In genomic region chr17:50208611-50209061, GRCh38 we compare ENCODE assay signal across 14 cellular contexts. TPM values are rescaled to one million over a fixed set of nuclear protein-coding genes. Genes with fewer than 3 reads are reported as not detected.
DNase-seq lines count a peak whose midpoint lies in the region; ATAC-seq and TF ChIP-seq lines count a peak whose summit lies in the region.
"Had no signal": no experiment of that assay in that cellular context is flagged by ENCODE, and none has a peak within 500 bp of the region (broad histone marks: within the 10 kb centered on the region; RNA-seq: fewer than 3 reads in every experiment).

No MANE protein-coding gene starts in this region.

- no peaks in the 10 kb centered on the region for H4K20me1 ChIP-seq in smooth muscle cell (ENCODE audit: low read depth)

- peaks cover 26% of the 10 kb centered on the region for H3F3A ChIP-seq in smooth muscle cell (ENCODE audit: low read depth)

- no peaks in the 10 kb centered on the region for H3K79me2 ChIP-seq in smooth muscle cell (ENCODE audit: low read depth)

- H3K9ac ChIP-seq in smooth muscle cell (ENCODE audit: low read depth) = peak overlapping the region; percentile 72

- H3K4me2 ChIP-seq in smooth muscle cell = peak overlapping the region; percentile 50

- H3K4me1 ChIP-seq in RWPE2 (ENCODE audit: insufficient read depth, poor library complexity, severe bottlenecking) = peaks cover 16% of the 10 kb centered on the region
- H3K4me1 ChIP-seq in gastroesophageal sphincter = peaks cover 9 to 88% (median 43%) of the 10 kb centered on the region in 3 donors
- H3K4me1 ChIP-seq in smooth muscle cell (ENCODE audit: low read depth) = peaks cover 68% of the 10 kb centered on the region
- H3K4me1 ChIP-seq in psoas muscle = peaks cover 4% of the 10 kb centered on the region

- TF ChIP-seq POLR2A in gastroesophageal sphincter (IDR thresholded peaks at IDR 0.05) = no peak

- no peaks in the 10 kb centered on the region for H3K36me3 ChIP-seq in RWPE2 (ENCODE audit: low read depth)
- no peaks in the 10 kb centered on the region for H3K36me3 ChIP-seq in gastroesophageal sphincter
- H3K36me3 ChIP-seq in smooth muscle cell (ENCODE audit: low read depth) = no peaks in the 10 kb centered on the region
- H3K36me3 ChIP-seq in psoas muscle (ENCODE audit: insufficient read depth in 1 of 2, low read depth in 1 of 2) = no peaks in the 10 kb centered on the region
- H3K36me3 ChIP-seq: gastrocnemius medialis had no signal

- no peak overlapping the region for H2AFZ ChIP-seq in smooth muscle cell (ENCODE audit: low read depth)

- H3K27ac ChIP-seq in RWPE2 (ENCODE audit: poor library complexity, severe bottlenecking) = no peak overlapping the region
- H3K27ac ChIP-seq in gastroesophageal sphincter = peak overlapping the region in 3 of 4 donors; percentile 84 to 91 (median 91)
- H3K27ac ChIP-seq in smooth muscle cell (ENCODE audit: low read depth) = peak overlapping the region; percentile 99
- H3K27ac ChIP-seq in psoas muscle = no peak overlapping the region

- ATAC-seq in RWPE2 (ENCODE audit: low read depth) (no peak), gastroesophageal sphincter (no peak), psoas muscle (no peak), HG03460 (IDR thresholded peaks at IDR 0.05; ENCODE audit: unreplicated experiment) (no peak)

- no peaks in the 10 kb centered on the region for H3K9me3 ChIP-seq in RWPE2 (ENCODE audit: severe bottlenecking)
- no peaks in the 10 kb centered on the region for H3K9me3 ChIP-seq in gastroesophageal sphincter
- H3K9me3 ChIP-seq in smooth muscle cell (replicated peaks; ENCODE audit: low read depth) = no peaks in the 10 kb centered on the region
- no peaks in the 10 kb centered on the region for H3K9me3 ChIP-seq in psoas muscle
- H3K9me3 ChIP-seq: gastrocnemius medialis had no signal

- intact Hi-C loops in psoas muscle (cut with DNase I) = no loop called here

- TF ChIP-seq CTCF in RWPE2 (IDR thresholded peaks at IDR 0.05; ENCODE audit: poor library complexity, severe bottlenecking) = no peak
- TF ChIP-seq CTCF in gastroesophageal sphincter (IDR thresholded peaks at IDR 0.05) = no peak
- TF ChIP-seq CTCF in smooth muscle cell (IDR thresholded peaks at IDR 0.05; ENCODE audit: borderline replicate concordance, insufficient read depth, poor library complexity, severe bottlenecking) = no peak
- TF ChIP-seq CTCF in psoas muscle (IDR thresholded peaks at IDR 0.05) = no peak

- TF ChIP-seq EP300 in gastroesophageal sphincter (IDR thresholded peaks at IDR 0.05) = no peak

- WGBS in gastroesophageal sphincter (ENCODE audit: low coverage in 1 of 2), 2 donors = 39 to 100% methylated on average over 2 to 3 of the region's 3 CpGs
- 22% methylated on average over 3 of the region's 3 CpGs for WGBS in smooth muscle cell (ENCODE audit: low lambda C conversion rate)
- WGBS in psoas muscle, 3 donors = 86 to 90% (median 90%) methylated on average over 3 of the region's 3 CpGs

- H3K4me3 ChIP-seq in RWPE2 (ENCODE audit: severe bottlenecking) = no peak overlapping the region
- no peak overlapping the region for H3K4me3 ChIP-seq in gastroesophageal sphincter
- no peak overlapping the region for H3K4me3 ChIP-seq in smooth muscle cell
- H3K4me3 ChIP-seq in psoas muscle = no peak overlapping the region
- H3K4me3 ChIP-seq: gastrocnemius medialis had no signal

- no peaks in the 10 kb centered on the region for H3K27me3 ChIP-seq in RWPE2 (ENCODE audit: insufficient read depth, poor library complexity, severe bottlenecking)
- H3K27me3 ChIP-seq in gastroesophageal sphincter = peaks cover 4% of the 10 kb centered on the region
- H3K27me3 ChIP-seq in smooth muscle cell (ENCODE audit: low read depth) = no peaks in the 10 kb centered on the region
- peaks cover 0 to 56% (median 9%) of the 10 kb centered on the region in 3 donors for H3K27me3 ChIP-seq in psoas muscle (ENCODE audit: insufficient read depth in 3 of 3, low read length in 2 of 3)

- DNase-seq in ELF-1 (ENCODE audit: low read depth, low spot score) (peak; percentile 67), RWPE2 (ENCODE audit: low spot score) (peak; percentile 42), smooth muscle cell (lab: John Stamatoyannopoulos, UW; ENCODE audit: unreplicated experiment) (no peak), psoas muscle (no peak), NCI-H748 treated with DMSO at 0.1 percent for 48 hours (lab: John Stamatoyannopoulos, UW) (no peak)
- no peak for DNase-seq in activated CD4-positive, alpha-beta T cell treated with anti-CD3 and anti-CD28 coated beads for 4 hours
- DNase-seq: activated CD4-positive, alpha-beta T cell treated with anti-CD3 and anti-CD28 coated beads for 48 hours; gastrocnemius medialis; NCI-H1436 treated with DMSO at 0.1 percent for 48 hours had no signal

RNA-seq across cellular contexts. Expression of gene COL1A1, which starts 7.2 kb away (rescaled TPM):
- total RNA-seq in gastroesophageal sphincter = 10 to 100 TPM; 14.6 to 92.9 (median 69.7) TPM
- 3,848 and 4,141 TPM in 2 replicates for total RNA-seq in smooth muscle cell
- polyA plus RNA-seq in smooth muscle cell = 18,306 and 25,649 TPM in 2 replicates
- total RNA-seq in psoas muscle = 10 to 100 TPM; 10.2 to 46.6 (median 18.7) TPM
- polyA plus RNA-seq in psoas muscle = 1 to 10 TPM; 2.3 to 5.4 (median 3.3) TPM
- polyA plus RNA-seq: CD4-positive, alpha-beta memory T cell had no signal

RNA-seq across cellular contexts. Expression of gene SGCA, which starts 42.8 kb away (rescaled TPM):
- 100 to 1,000 TPM in 2 of 4 donors, 10 to 100 TPM in 2; 58.1 to 145 (median 93.4) TPM for total RNA-seq in gastroesophageal sphincter
- 0.99 TPM in 1 of 2 replicates, not detected in the other for total RNA-seq in smooth muscle cell
- 1.4 and 2.1 TPM in 2 replicates for polyA plus RNA-seq in smooth muscle cell
- 100 to 1,000 TPM; 245 to 291 (median 266) TPM for total RNA-seq in psoas muscle
- 100 to 1,000 TPM; 120 to 254 (median 151) TPM for polyA plus RNA-seq in psoas muscle
- total RNA-seq: CD4-positive, alpha-beta memory T cell; HT1080; pulmonary artery endothelial cell had no signal
- polyA plus RNA-seq: CD4-positive, alpha-beta memory T cell had no signal

RNA-seq across cellular contexts. Expression of gene PPP1R9B, which starts 58.2 kb away (rescaled TPM):
- 10 to 100 TPM; 23.3 to 38.1 (median 30.8) TPM for total RNA-seq in gastroesophageal sphincter
- total RNA-seq in smooth muscle cell = 20.8 and 21.8 TPM in 2 replicates
- 6.7 and 10.2 TPM in 2 replicates for polyA plus RNA-seq in smooth muscle cell
- 10 to 100 TPM; 15.1 to 26.5 (median 18.4) TPM for total RNA-seq in psoas muscle
- polyA plus RNA-seq in psoas muscle = 10 to 100 TPM in 2 of 3 donors, 1 to 10 TPM in 1; 7.0 to 11.3 (median 11.0) TPM

Comparison
In these comparisons a context has a peak if more than half of its experiments do, and no peak if none do; other contexts are left out.
1. DNase-seq: peak in ELF-1 (single experiment) and RWPE2 (single experiment); none in smooth muscle cell (single experiment), activated CD4-positive, alpha-beta T cell treated with anti-CD3 and anti-CD28 coated beads for 4 hours (0 of 2), psoas muscle (0 of 2) and NCI-H748 treated with DMSO at 0.1 percent for 48 hours (single experiment).
2. H3K27ac ChIP-seq: peak in gastroesophageal sphincter (3 of 4) and smooth muscle cell (single experiment); none in RWPE2 (single experiment) and psoas muscle (single experiment).
3. RNA of gene COL1A1, which starts 7.2 kb away (total RNA-seq): 3,848 to 4,141 TPM in smooth muscle cell; 14.6 to 92.9 TPM in gastroesophageal sphincter and 10.2 to 46.6 TPM in psoas muscle; every median in the first group is over 10 times any median in the second.
4. RNA of gene SGCA, which starts 42.8 kb away (total RNA-seq): 245 to 291 TPM in psoas muscle and 58.1 to 145 TPM in gastroesophageal sphincter; 0.99 TPM in smooth muscle cell; every median in the first group is over 10 times any median in the second.